In the genomic region with DNA sequence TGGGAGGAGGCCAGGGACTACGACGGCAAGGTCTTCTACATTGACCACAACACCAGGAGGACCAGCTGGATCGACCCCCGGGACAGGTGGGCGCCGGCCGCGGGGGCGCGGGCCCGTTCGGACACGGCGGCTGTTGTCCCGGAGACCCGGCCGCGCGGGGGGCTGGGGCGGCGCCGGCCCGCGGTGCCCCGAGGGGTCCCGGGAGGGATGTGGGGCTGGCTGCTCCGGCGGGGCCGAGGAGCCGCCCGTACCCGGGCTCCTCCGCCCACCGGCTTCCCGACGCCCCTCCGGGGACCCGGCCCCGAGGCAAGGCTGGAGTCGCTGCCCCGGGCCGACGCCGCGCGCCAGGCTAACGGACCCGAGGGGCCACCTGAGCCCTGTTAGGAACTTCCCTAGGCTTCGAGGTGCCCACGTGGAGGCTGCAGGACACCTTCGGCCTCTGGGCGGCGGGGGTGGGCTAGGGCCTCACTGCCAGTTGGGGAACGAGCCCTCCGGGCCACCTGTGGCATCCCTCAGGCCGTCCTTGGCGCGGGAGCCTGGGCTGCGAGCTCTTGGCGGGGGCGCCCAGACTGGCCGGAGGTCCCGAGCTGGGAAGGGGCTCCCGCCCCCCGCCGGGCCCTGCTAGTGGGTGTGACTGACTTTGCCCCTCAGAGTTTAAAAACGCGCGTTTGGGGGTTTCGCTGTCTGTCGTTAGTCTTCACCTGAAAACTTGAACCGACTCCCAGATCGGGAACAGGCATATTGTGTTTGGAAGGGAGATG, we compare ENCODE assay signal across 8 cellular contexts. TPM values are rescaled to one million over a fixed set of nuclear protein-coding genes. Genes with fewer than 3 reads are reported as not detected.
DNase-seq lines count a peak whose midpoint lies in the region; ATAC-seq and TF ChIP-seq lines count a peak whose summit lies in the region.

No MANE protein-coding gene starts in this region.

- TF ChIP-seq CTCF in GM12875 (IDR thresholded peaks at IDR 0.05; ENCODE audit: borderline replicate concordance, insufficient read depth, low read depth, low read length) (no peak), heart left ventricle (IDR thresholded peaks at IDR 0.05) (peak in 3 of 12 donors; percentile 9 to 11 (median 10)), parathyroid adenoma (IDR thresholded peaks at IDR 0.05) (no peak)

- H3K27ac Mint-ChIP-seq in activated naive CD4-positive, alpha-beta T cell treated with anti-CD3 and anti-CD28 coated beads, Interleukin-2, amount 10 ng/mL, durations not matched to agents 7 days and 5 days: no peak overlapping the region

- CTCF ChIA-PET in activated naive CD4-positive, alpha-beta T cell treated with anti-CD3 and anti-CD28 coated beads, Interleukin-2, amount 10 ng/mL, durations not matched to agents 7 days and 5 days (lab: Charles Lee): no interaction called here

- H3K27ac ChIP-seq in HUES48 (ENCODE audit: low read depth, low read length): peak overlapping the region; percentile 98
- peak overlapping the region; percentile 91 to 99 (median 97) for H3K27ac ChIP-seq in heart left ventricle
- H3K27ac ChIP-seq in parathyroid adenoma: no peak overlapping the region

- H3K9ac ChIP-seq in HUES48 (ENCODE audit: low read depth, low read length): peak overlapping the region; percentile 88
- H3K9ac ChIP-seq in parathyroid adenoma: no peak overlapping the region

- peaks cover 65% of the 10 kb centered on the region for H3K27me3 Mint-ChIP-seq in activated naive CD4-positive, alpha-beta T cell treated with anti-CD3 and anti-CD28 coated beads, Interleukin-2, amount 10 ng/mL, durations not matched to agents 7 days and 5 days

- no peaks in the 10 kb centered on the region for H3K79me2 ChIP-seq in parathyroid adenoma

- H3K36me3 ChIP-seq in HUES48 (ENCODE audit: control insufficient read depth, insufficient read depth, low read length): no peaks in the 10 kb centered on the region
- no peaks in the 10 kb centered on the region for H3K36me3 ChIP-seq in heart left ventricle
- no peaks in the 10 kb centered on the region for H3K36me3 ChIP-seq in parathyroid adenoma (ENCODE audit: control insufficient read depth, insufficient read depth, low read length)

- peak; percentile 27 for DNase-seq in activated naive CD4-positive, alpha-beta T cell treated with anti-CD3 and anti-CD28 coated beads, Interleukin-2, amount 10 ng/mL, durations not matched to agents 7 days and 5 days
- DNase-seq in heart left ventricle: peak; percentile 35 to 76 (median 48)
- DNase-seq in effector CD4-positive, alpha-beta T cell: no peak

- H3K9me3 ChIP-seq in HUES48 (ENCODE audit: control insufficient read depth, insufficient read depth, low read length): no peaks in the 10 kb centered on the region
- no peaks in the 10 kb centered on the region for H3K9me3 ChIP-seq in heart left ventricle
- no peaks in the 10 kb centered on the region for H3K9me3 ChIP-seq in parathyroid adenoma (ENCODE audit: control insufficient read depth, low read length)

- TF ChIP-seq POLR2A in heart left ventricle (IDR thresholded peaks at IDR 0.05): no peak

- peaks cover 2% of the 10 kb centered on the region for H3K4me1 Mint-ChIP-seq in activated naive CD4-positive, alpha-beta T cell treated with anti-CD3 and anti-CD28 coated beads, Interleukin-2, amount 10 ng/mL, durations not matched to agents 7 days and 5 days

- H3K36me3 Mint-ChIP-seq in activated naive CD4-positive, alpha-beta T cell treated with anti-CD3 and anti-CD28 coated beads, Interleukin-2, amount 10 ng/mL, durations not matched to agents 7 days and 5 days: no peaks in the 10 kb centered on the region

- intact Hi-C loops in heart left ventricle (cut with DNase I): loop anchor here in 4 of 10 donors (5.0 to 10.0 kb wide), 5 partner anchors 43 to 143 kb away; no protein-coding TSS in a partner anchor

- peak overlapping the region; percentile 8 for H3K4me3 ChIP-seq in GM12875 (ENCODE audit: low read depth, low read length)
- H3K4me3 ChIP-seq in HUES48 (ENCODE audit: low read depth, low read length): peak overlapping the region; percentile 94
- H3K4me3 ChIP-seq in heart left ventricle: peak overlapping the region; percentile 52 to 92 (median 81)
- H3K4me3 ChIP-seq in parathyroid adenoma (ENCODE audit: low read depth, low read length): peak overlapping the region; percentile 59

- ATAC-seq in heart left ventricle: peak in 2 of 4 donors; percentile 2
- no peak for ATAC-seq in HG03571 (IDR thresholded peaks at IDR 0.05; ENCODE audit: unreplicated experiment)
- no peak for ATAC-seq in HG03457 (IDR thresholded peaks at IDR 0.05; ENCODE audit: unreplicated experiment)

- no peaks in the 10 kb centered on the region for H3K9me3 Mint-ChIP-seq in activated naive CD4-positive, alpha-beta T cell treated with anti-CD3 and anti-CD28 coated beads, Interleukin-2, amount 10 ng/mL, durations not matched to agents 7 days and 5 days

- peak overlapping the region; percentile 91 for H2AFZ ChIP-seq in parathyroid adenoma

- H3K27me3 ChIP-seq in HUES48 (ENCODE audit: control insufficient read depth, insufficient read depth, low read length): peaks cover 16% of the 10 kb centered on the region; the same call in 1 of the 2 replicates
- H3K27me3 ChIP-seq in heart left ventricle: peaks cover 0 to 18% (median 0%) of the 10 kb centered on the region in 9 donors
- no peaks in the 10 kb centered on the region for H3K27me3 ChIP-seq in parathyroid adenoma (ENCODE audit: control insufficient read depth, insufficient read depth, low read length)

- peak overlapping the region; percentile 68 for H3K4me2 ChIP-seq in parathyroid adenoma (ENCODE audit: low read length)

- 1% methylated on average over 20 to 73 of the region's 73 CpGs for WGBS in heart left ventricle, 4 donors

- H3K4me3 Mint-ChIP-seq in activated naive CD4-positive, alpha-beta T cell treated with anti-CD3 and anti-CD28 coated beads, Interleukin-2, amount 10 ng/mL, durations not matched to agents 7 days and 5 days: peak overlapping the region; percentile 64

- H3K4me1 ChIP-seq in HUES48 (ENCODE audit: control insufficient read depth, insufficient read depth, low read length): peaks cover 38% of the 10 kb centered on the region
- peaks cover 0 to 42% (median 21%) of the 10 kb centered on the region in 12 donors for H3K4me1 ChIP-seq in heart left ventricle
- H3K4me1 ChIP-seq in parathyroid adenoma: no peaks in the 10 kb centered on the region

RNA-seq across cellular contexts. Expression of a gene that starts 0.7 kb away (rescaled TPM):
- total RNA-seq in heart left ventricle: 10 to 100 TPM; 21.4 to 43.0 (median 36.5) TPM
- 10 to 100 TPM in 1 of 2 donors, 1 to 10 TPM in 1; 5.4 to 16.2 TPM for polyA plus RNA-seq in heart left ventricle

Comparison
In these comparisons a context has a peak if more than half of its experiments do, and no peak if none do; other contexts are left out.
1. H3K4me3 ChIP-seq: peak in every context shown above with its lines; median percentile 94 in HUES48; 81 in heart left ventricle; 59 in parathyroid adenoma; 8 in GM12875.